ENCODE assay signal across 8 cellular contexts in genomic region chr4:49107262-49107661, GRCh38.
DNase-seq lines count a peak whose midpoint lies in the region; ATAC-seq, FAIRE-seq and TF ChIP-seq lines count a peak whose summit lies in the region.
"Not testable (repeated sequence)": the region's sequence is repeated elsewhere in the genome, so short reads cannot be mapped to it uniquely, and the experiment has no call there.

No MANE protein-coding gene starts in this region.

- H3K4me3 Mint-ChIP-seq in HFFc6; astrocyte (ENCODE audit: unreplicated experiment): not testable (repeated sequence)
- H3K4me3 Mint-ChIP-seq in endothelial cell (ENCODE audit: unreplicated experiment), result peak overlapping the region; percentile 0

- H3K27me3 Mint-ChIP-seq in HFFc6 (ENCODE audit: insufficient read depth); astrocyte (ENCODE audit: low read depth, unreplicated experiment): not testable (repeated sequence)
- peaks cover 49% of the 10 kb centered on the region for H3K27me3 Mint-ChIP-seq in endothelial cell (ENCODE audit: unreplicated experiment)

- not testable (repeated sequence) for TF ChIP-seq CTCF in AG10803 (conservative IDR thresholded peaks at IDR 0.05; ENCODE audit: low read length); HFFc6 (IDR thresholded peaks at IDR 0.05); PC-3 (conservative IDR thresholded peaks at IDR 0.05; ENCODE audit: low read depth, low read length); astrocyte (IDR thresholded peaks at IDR 0.05; ENCODE audit: insufficient read depth, low read depth, low read length); endothelial cell (IDR thresholded peaks at IDR 0.05; ENCODE audit: unreplicated experiment); gastroesophageal sphincter (IDR thresholded peaks at IDR 0.05)

- not testable (repeated sequence) for H3F3A ChIP-seq in PC-3 (ENCODE audit: low read length, unreplicated experiment)

- CTCF ChIA-PET in PC-3 (lab: Charles Lee), result not testable (repeated sequence)

- H3K4me1 ChIP-seq in PC-3 (ENCODE audit: insufficient read depth, low read length); astrocyte (ENCODE audit: insufficient read depth, low read length); gastroesophageal sphincter: not testable (repeated sequence)

- TF ChIP-seq POLR2A in gastroesophageal sphincter (IDR thresholded peaks at IDR 0.05), result not testable (repeated sequence)

- H3K27me3 ChIP-seq in PC-3 (ENCODE audit: low read length); astrocyte (ENCODE audit: insufficient read depth, low read length); gastroesophageal sphincter: not testable (repeated sequence)

- not testable (repeated sequence) for H3K27ac Mint-ChIP-seq in HFFc6; astrocyte (ENCODE audit: unreplicated experiment); endothelial cell (ENCODE audit: unreplicated experiment)

- not testable (repeated sequence) for H3K79me2 ChIP-seq in PC-3 (ENCODE audit: low read length); astrocyte (ENCODE audit: insufficient read depth, low read length)

- intact Hi-C loops in PC-3 (cut with micrococcal nuclease), result not testable (repeated sequence)

- H3K36me3 Mint-ChIP-seq in HFFc6 (ENCODE audit: low read depth) (peaks cover 71% of the 10 kb centered on the region), endothelial cell (ENCODE audit: low read depth, unreplicated experiment) (peaks cover 63% of the 10 kb centered on the region)
- H3K36me3 Mint-ChIP-seq in astrocyte (ENCODE audit: low read depth, unreplicated experiment), result not testable (repeated sequence)

- TF ChIP-seq EP300 in gastroesophageal sphincter (IDR thresholded peaks at IDR 0.05), result not testable (repeated sequence)

- not testable (repeated sequence) for H3K36me3 ChIP-seq in PC-3 (ENCODE audit: low read depth, low read length); astrocyte (ENCODE audit: insufficient read depth, low read length); gastroesophageal sphincter

- H3K9me3 Mint-ChIP-seq in HFFc6, result peaks cover 96% of the 10 kb centered on the region
- H3K9me3 Mint-ChIP-seq in astrocyte (ENCODE audit: unreplicated experiment), result peaks cover 83% of the 10 kb centered on the region
- H3K9me3 Mint-ChIP-seq in endothelial cell (ENCODE audit: unreplicated experiment), result peaks cover 77% of the 10 kb centered on the region

- not testable (repeated sequence) for H3K4me2 ChIP-seq in PC-3 (ENCODE audit: low read length); astrocyte (ENCODE audit: low read length)

- DNase-seq in AG10803 (ENCODE audit: low read depth) (peak; percentile 40), HFFc6 (peak; percentile 56), PC-3 (peak; percentile 46), astrocyte (ENCODE audit: low read depth) (peak; percentile 68), medulla oblongata (ENCODE audit: extremely low spot score) (peak; percentile 92), skeletal muscle cell (ENCODE audit: low read depth) (peak; percentile 30)
- DNase-seq in endothelial cell (ENCODE audit: low spot score), result not testable (repeated sequence)

- H3K4me3 ChIP-seq in AG10803 (ENCODE audit: low read length); PC-3 (ENCODE audit: low read length); astrocyte (ENCODE audit: insufficient read depth, low read depth, low read length); gastroesophageal sphincter; skeletal muscle cell (ENCODE audit: low read depth, low read length): not testable (repeated sequence)

- not testable (repeated sequence) for H3K9ac ChIP-seq in PC-3 (ENCODE audit: low read length); astrocyte (ENCODE audit: low read length)

- not testable (repeated sequence) for H3K27ac ChIP-seq in PC-3 (ENCODE audit: low read length); astrocyte (ENCODE audit: low read depth, low read length); gastroesophageal sphincter

- FAIRE-seq in astrocyte (lab: Jason Lieb, UNC), result not testable (repeated sequence)

- not testable (repeated sequence) for H3K9me2 ChIP-seq in PC-3 (replicated peaks; ENCODE audit: low read length)

- WGBS in gastroesophageal sphincter (ENCODE audit: low coverage in 1 of 2), 2 donors, result 44 to 51% methylated on average over 6 of the region's 6 CpGs

- POLR2A ChIA-PET in PC-3 (lab: Charles Lee; ENCODE audit: unreplicated experiment), result not testable (repeated sequence)

- H4K20me1 ChIP-seq in PC-3 (ENCODE audit: low read length); astrocyte (ENCODE audit: insufficient read depth, low read length): not testable (repeated sequence)

- BruUV-seq in PC-3 (replicated peaks; lab: Mats Ljungman, UMichigan), result not testable (repeated sequence)

- H3K4me1 Mint-ChIP-seq in HFFc6 (ENCODE audit: low read depth); astrocyte (ENCODE audit: low read depth, unreplicated experiment); endothelial cell (ENCODE audit: unreplicated experiment): not testable (repeated sequence)

- ATAC-seq in PC-3, result not testable (repeated sequence)
- peak; percentile 9 for ATAC-seq in gastroesophageal sphincter

- peaks cover 30% of the 10 kb centered on the region for H3K9me3 ChIP-seq in PC-3 (ENCODE audit: low read length)
- peaks cover 65% of the 10 kb centered on the region for H3K9me3 ChIP-seq in astrocyte (ENCODE audit: insufficient read depth, low read depth, low read length)
- H3K9me3 ChIP-seq in gastroesophageal sphincter, result peaks cover 0 to 66% (median 0%) of the 10 kb centered on the region in 3 donors

- H2AFZ ChIP-seq in PC-3 (ENCODE audit: low read length); astrocyte (ENCODE audit: low read depth, low read length): not testable (repeated sequence)
